Comparison of ENCODE assay signal across 29 cellular contexts in genomic region chr1:51731998-51732397, GRCh38.
A peak's percentile ranks its signal among the peaks of the same experiment; 100 is the strongest.
DNase-seq lines count a peak whose midpoint lies in the region; ATAC-seq, FAIRE-seq and TF ChIP-seq lines count a peak whose summit lies in the region.
"Had no signal": no experiment of that assay in that cellular context is flagged by ENCODE, and none has a peak within 500 bp of the region (broad histone marks: within the 10 kb centered on the region; RNA-seq: fewer than 3 reads in every experiment).

No MANE protein-coding gene starts in this region.

- no peak overlapping the region for H2BK120ac ChIP-seq in trophoblast cell (ENCODE audit: insufficient read depth, low read length, poor library complexity)

- no peak overlapping the region for H2AFZ ChIP-seq in Loucy (ENCODE audit: low read length)
- H2AFZ ChIP-seq in K562 (ENCODE audit: low read depth, low read length), result no peak overlapping the region
- no peak overlapping the region for H2AFZ ChIP-seq in trophoblast cell (ENCODE audit: insufficient read depth, low read length, poor library complexity)

- TF ChIP-seq EP300 in K562 (IDR thresholded peaks at IDR 0.05; ENCODE audit: low read length), result no peak; the same call in 1 of the 2 replicates

- peak overlapping the region in 2 of 4 donors; percentile 37 to 83 for H3K4me3 Mint-ChIP-seq in CD4-positive, CD25-positive, alpha-beta regulatory T cell
- H3K4me3 Mint-ChIP-seq in activated CD4-positive, alpha-beta T cell treated with anti-CD3 and anti-CD28 coated beads, Interleukin-2, amount 10 ng/mL, durations not matched to agents 24 days and 14 days, result no peak overlapping the region
- H3K4me3 Mint-ChIP-seq: activated CD8-positive, alpha-beta T cell treated with anti-CD3 and anti-CD28 coated beads, Interleukin-2, amount 10 ng/mL, durations not matched to agents 7 days and 5 days; activated naive CD4-positive, alpha-beta T cell treated with anti-CD3 and anti-CD28 coated beads, Interleukin-2, amount 50 U/mL, for 24 hours; CD14-positive monocyte had no signal

- H4K91ac ChIP-seq in trophoblast cell (ENCODE audit: low read depth, low read length), result no peak overlapping the region

- H3K36me3 Mint-ChIP-seq in CD4-positive, CD25-positive, alpha-beta regulatory T cell, result no peaks in the 10 kb centered on the region
- no peaks in the 10 kb centered on the region for H3K36me3 Mint-ChIP-seq in activated CD4-positive, alpha-beta T cell treated with anti-CD3 and anti-CD28 coated beads, Interleukin-2, amount 10 ng/mL, durations not matched to agents 24 days and 14 days (ENCODE audit: low read depth)
- H3K36me3 Mint-ChIP-seq: activated naive CD4-positive, alpha-beta T cell treated with anti-CD3 and anti-CD28 coated beads, Interleukin-2, amount 50 U/mL, for 24 hours had no signal

- H3K27ac Mint-ChIP-seq in CD4-positive, CD25-positive, alpha-beta regulatory T cell, result peak overlapping the region in 1 of 3 donors; percentile 66
- H3K27ac Mint-ChIP-seq in activated CD4-positive, alpha-beta T cell treated with anti-CD3 and anti-CD28 coated beads, Interleukin-2, amount 10 ng/mL, durations not matched to agents 24 days and 14 days, result no peak overlapping the region
- H3K27ac Mint-ChIP-seq: activated CD8-positive, alpha-beta T cell treated with anti-CD3 and anti-CD28 coated beads, Interleukin-2, amount 10 ng/mL, durations not matched to agents 7 days and 5 days; activated T-helper 2 cell treated with anti-CD3 and anti-CD28 coated beads, Interferon-gamma antibody, Interleukin-2, Interleukin-4, amounts not matched to agents 10 μg/mL and 5 μg/mL and 100 μg/mL, durations not matched to agents 14 hours and 24 hours and 36 hours had no signal

- peaks cover 26% of the 10 kb centered on the region for H3K4me1 ChIP-seq in CD4-positive, CD25-positive, alpha-beta regulatory T cell (ENCODE audit: control insufficient read depth, insufficient read depth, low read length, poor library complexity, severe bottlenecking)
- H3K4me1 ChIP-seq in Loucy (ENCODE audit: insufficient read depth, low read length, poor library complexity, severe bottlenecking), result peaks cover 74% of the 10 kb centered on the region
- peaks cover 34 to 53% of the 10 kb centered on the region in 2 experiments for H3K4me1 ChIP-seq in K562 (replicated peaks in 1 of 2; ENCODE audit: control insufficient read depth in 2 of 2, insufficient read depth in 2 of 2, low read length in 2 of 2)
- H3K4me1 ChIP-seq in trophoblast cell (ENCODE audit: control insufficient read depth in 1 of 2, insufficient read depth in 2 of 2, low read length in 2 of 2), result peaks cover 12 to 25% of the 10 kb centered on the region in 2 experiments
- peaks cover 56% of the 10 kb centered on the region for H3K4me1 ChIP-seq in A673 (ENCODE audit: insufficient read depth, low read length, poor library complexity, severe bottlenecking)

- no peak overlapping the region for H3K23ac ChIP-seq in trophoblast cell (ENCODE audit: low read length)

- H2BK12ac ChIP-seq in trophoblast cell (ENCODE audit: low read length), result no peak overlapping the region

- H4K8ac ChIP-seq in trophoblast cell (ENCODE audit: low read depth, low read length), result no peak overlapping the region

- TF ChIP-seq RAD21 in K562 (CRISPR knock-in tag; conservative IDR thresholded peaks at IDR 0.05 in 1 of 2, IDR thresholded peaks at IDR 0.05 in 1 of 2), result no peak

- no peak overlapping the region for H2AK5ac ChIP-seq in trophoblast cell (ENCODE audit: low read length)

- H3K4ac ChIP-seq in trophoblast cell (ENCODE audit: low read depth, low read length), result peak overlapping the region; percentile 72

- H3K4me2 ChIP-seq in Loucy (ENCODE audit: low read depth, low read length, poor library complexity, severe bottlenecking), result peak overlapping the region; percentile 95
- H3K4me2 ChIP-seq in K562 (ENCODE audit: insufficient read depth, low read length), result peak overlapping the region; percentile 75
- H3K4me2 ChIP-seq in trophoblast cell (ENCODE audit: low read length), result peak overlapping the region; percentile 13

- no peaks in the 10 kb centered on the region for H3K9me3 ChIP-seq in CD4-positive, CD25-positive, alpha-beta regulatory T cell (ENCODE audit: control insufficient read depth in 2 of 2, low read length in 2 of 2)
- no peaks in the 10 kb centered on the region for H3K9me3 ChIP-seq in Loucy (ENCODE audit: insufficient read depth, low read depth, low read length)
- no peaks in the 10 kb centered on the region for H3K9me3 ChIP-seq in K562 (replicated peaks; ENCODE audit: control insufficient read depth, insufficient read depth, low read depth, low read length)
- no peaks in the 10 kb centered on the region for H3K9me3 ChIP-seq in trophoblast cell (ENCODE audit: insufficient read depth, low read depth, low read length)
- H3K9me3 ChIP-seq in A673 (ENCODE audit: low read depth, low read length, poor library complexity, severe bottlenecking), result no peaks in the 10 kb centered on the region
- H3K9me3 ChIP-seq: colonic mucosa, neutrophil, stomach, transverse colon had no signal

- 17% methylated on average over 4 of the region's 4 CpGs for WGBS in K562 (ENCODE audit: insufficient coverage, low coverage, missing lambda C conversion rate)
- WGBS in trophoblast cell (ENCODE audit: extremely low coverage, insufficient coverage, insufficient read length), result no CpG with 5 or more reads among the region's 4 CpGs

- H3K4me1 Mint-ChIP-seq in CD4-positive, CD25-positive, alpha-beta regulatory T cell, result peaks cover 31 to 68% (median 51%) of the 10 kb centered on the region in 4 donors
- peaks cover 33% of the 10 kb centered on the region for H3K4me1 Mint-ChIP-seq in activated CD4-positive, alpha-beta T cell treated with anti-CD3 and anti-CD28 coated beads, Interleukin-2, amount 10 ng/mL, durations not matched to agents 24 days and 14 days

- H4K12ac ChIP-seq in trophoblast cell (ENCODE audit: low read depth, low read length), result no peak overlapping the region

- H3K79me2 ChIP-seq in Loucy (ENCODE audit: insufficient read depth, low read length), result peaks cover 90% of the 10 kb centered on the region
- H3K79me2 ChIP-seq in K562 (ENCODE audit: control insufficient read depth, insufficient read depth, low read length), result peaks cover 89% of the 10 kb centered on the region
- H3K79me2 ChIP-seq in trophoblast cell (ENCODE audit: control insufficient read depth, insufficient read depth, low read length, poor library complexity), result peaks cover 13% of the 10 kb centered on the region

- BruUV-seq in K562 (replicated peaks; lab: Mats Ljungman, UMichigan) (no TSS peak), A673 (replicated peaks; lab: Mats Ljungman, UMichigan) (no TSS peak)

- in situ Hi-C loops in K562 (cut with MboI), result no loop called here

- DNase-seq in CD4-positive, CD25-positive, alpha-beta regulatory T cell, result no peak
- DNase-seq in K562 (ENCODE audit: extremely low read depth in 1 of 4, low spot score in 3 of 4), result peak in 1 of 4 experiments; percentile 56
- DNase-seq in trophoblast cell, result no peak
- DNase-seq in NCI-H1436 treated with DMSO at 0.1 percent for 48 hours (lab: John Stamatoyannopoulos, UW), result no peak
- DNase-seq in NCI-H446 treated with DMSO at 0.1 percent for 48 hours (lab: John Stamatoyannopoulos, UW), result no peak
- DNase-seq in activated CD4-positive, alpha-beta T cell treated with anti-CD3 and anti-CD28 coated beads, Interleukin-2, amount 10 ng/mL, durations not matched to agents 24 days and 14 days, result no peak
- no peak for DNase-seq in A673 (ENCODE audit: low spot score)
- DNase-seq: activated CD8-positive, alpha-beta T cell treated with anti-CD3 and anti-CD28 coated beads, Interleukin-2, amount 10 ng/mL, durations not matched to agents 7 days and 5 days; amygdala; colonic mucosa; DND-41; effector memory CD4-positive, alpha-beta T cell; erythroblast; head of caudate nucleus; NCI-H1092 treated with DMSO at 0.1 percent for 48 hours; NCI-H2029 treated with DMSO at 0.1 percent for 48 hours; NCI-H345; OCI-M1; stimulated activated CD8-positive, alpha-beta memory T cell treated with anti-CD3 and anti-CD28 coated beads, Interleukin-4, amount 100 ng/mL, for 48 hours; stomach; transverse colon had no signal

- POLR2A ChIA-PET in K562 (lab: Yijun Ruan, JAX), result interaction anchor here (0.7 to 6.1 kb wide), 9 partner anchors 9 to 138 kb away, joined by 3 to 52 read pairs (median 4); no protein-coding TSS in a partner anchor
- POLR2A ChIA-PET in A673 (lab: Charles Lee; ENCODE audit: low non-redundant PET), result no interaction called here

- no peak overlapping the region for H2BK5ac ChIP-seq in trophoblast cell (ENCODE audit: low read depth, low read length, poor library complexity)

- intact Hi-C loops in K562 (cut with micrococcal nuclease) (loop anchor here (5.0 to 10.0 kb wide), 2 partner anchors 35 to 757 kb away; partner anchors contain the start of gene CDKN2C), A673 (cut with micrococcal nuclease; ENCODE audit: unreplicated experiment) (no loop called here)
- intact Hi-C loops in activated CD4-positive, alpha-beta T cell treated with anti-CD3 and anti-CD28 coated beads, Interleukin-2, amount 10 ng/mL, durations not matched to agents 24 days and 14 days (cut with micrococcal nuclease), result no loop called here

- H3K9ac ChIP-seq in Loucy (ENCODE audit: low read depth, low read length, poor library complexity, severe bottlenecking), result peak overlapping the region; percentile 10
- peak overlapping the region in 1 of 2 experiments; percentile 74; a peak in 1 of 4 replicates for H3K9ac ChIP-seq in K562 (ENCODE audit: insufficient read depth in 1 of 2, low read depth in 2 of 2, low read length in 2 of 2)
- H3K9ac ChIP-seq in trophoblast cell (ENCODE audit: low read length), result no peak overlapping the region

- no peak overlapping the region for H3K4me3 ChIP-seq in CD4-positive, CD25-positive, alpha-beta regulatory T cell (ENCODE audit: low read depth, low read length)
- H3K4me3 ChIP-seq in Loucy (ENCODE audit: low read length, poor library complexity, severe bottlenecking) (peak overlapping the region; percentile 13), K562 (peak overlapping the region; percentile 73; the same call in 1 of the 2 replicates), trophoblast cell (ENCODE audit: low read depth, low read length) (no peak overlapping the region), A673 (ENCODE audit: low read depth, low read length, poor library complexity, severe bottlenecking) (no peak overlapping the region)
- H3K4me3 ChIP-seq: colonic mucosa, skin epidermis, transverse colon had no signal

- H3K36me3 ChIP-seq in CD4-positive, CD25-positive, alpha-beta regulatory T cell (ENCODE audit: control insufficient read depth, insufficient read depth, low read length), result no peaks in the 10 kb centered on the region
- H3K36me3 ChIP-seq in Loucy (ENCODE audit: insufficient read depth, low read length) (no peaks in the 10 kb centered on the region), K562 (ENCODE audit: control insufficient read depth, insufficient read depth, low read length) (peaks cover 4% of the 10 kb centered on the region; the same call in 1 of the 3 replicates), trophoblast cell (ENCODE audit: control insufficient read depth in 1 of 2, insufficient read depth in 2 of 2, low read length in 2 of 2) (no peaks in the 10 kb centered on the region), A673 (ENCODE audit: insufficient read depth, low read length, poor library complexity, severe bottlenecking) (no peaks in the 10 kb centered on the region)
- H3K36me3 ChIP-seq: colonic mucosa, neutrophil, stomach, transverse colon had no signal

- H3K27ac ChIP-seq in CD4-positive, CD25-positive, alpha-beta regulatory T cell (ENCODE audit: insufficient read depth, low read length, poor library complexity, severe bottlenecking), result peak overlapping the region; percentile 24
- H3K27ac ChIP-seq in K562 (ENCODE audit: extremely low read depth, low read depth, low read length), result peak overlapping the region; percentile 32; the same call in 2 of the 3 replicates
- H3K27ac ChIP-seq in trophoblast cell (ENCODE audit: low read depth, low read length), result no peak overlapping the region
- H3K27ac ChIP-seq in A673 (ENCODE audit: low read depth, low read length, poor library complexity, severe bottlenecking), result no peak overlapping the region
- H3K27ac ChIP-seq: colonic mucosa, neutrophil, transverse colon had no signal

- H4K20me1 ChIP-seq in Loucy (ENCODE audit: insufficient read depth, low read length, poor library complexity, severe bottlenecking) (peaks cover 42% of the 10 kb centered on the region), K562 (replicated peaks; ENCODE audit: control insufficient read depth, insufficient read depth, low read length) (peaks cover 14% of the 10 kb centered on the region; the same call in 1 of the 2 replicates)

- H3K9me3 Mint-ChIP-seq in CD4-positive, CD25-positive, alpha-beta regulatory T cell, result no peaks in the 10 kb centered on the region
- H3K9me3 Mint-ChIP-seq in activated CD4-positive, alpha-beta T cell treated with anti-CD3 and anti-CD28 coated beads, Interleukin-2, amount 10 ng/mL, durations not matched to agents 24 days and 14 days, result no peaks in the 10 kb centered on the region
- H3K9me3 Mint-ChIP-seq: activated naive CD4-positive, alpha-beta T cell treated with anti-CD3 and anti-CD28 coated beads, Interleukin-2, amount 50 U/mL, for 24 hours; activated T-helper 2 cell treated with anti-CD3 and anti-CD28 coated beads, Interferon-gamma antibody, Interleukin-2, Interleukin-4, amounts not matched to agents 10 μg/mL and 5 μg/mL and 100 μg/mL, durations not matched to agents 14 hours and 24 hours and 36 hours had no signal

- CTCF ChIA-PET in K562 (lab: Yijun Ruan, JAX; ENCODE audit: low intra/inter-chr PET ratio) (interaction anchor here (0.6 kb wide), 1 partner anchor 336 kb away, joined by 3 read pairs; no protein-coding TSS in a partner anchor), A673 (lab: Charles Lee) (interaction anchor here (0.6 kb wide), 1 partner anchor 19 kb away, joined by 3 read pairs; no protein-coding TSS in a partner anchor)

- peaks cover 8% of the 10 kb centered on the region for H3K79me1 ChIP-seq in trophoblast cell (ENCODE audit: low read length)

- no peaks in the 10 kb centered on the region for H3K9me1 ChIP-seq in K562 (ENCODE audit: control insufficient read depth, insufficient read depth, low read length)

- no peak overlapping the region for H3K18ac ChIP-seq in trophoblast cell (ENCODE audit: low read length)

- no peak for TF ChIP-seq POLR2A in K562 (conservative IDR thresholded peaks at IDR 0.05)

- FAIRE-seq in K562 (lab: Jason Lieb, UNC), result no peak
- FAIRE-seq: bronchial epithelial cell had no signal

- H3K27me3 Mint-ChIP-seq in CD4-positive, CD25-positive, alpha-beta regulatory T cell, result peaks cover 4% of the 10 kb centered on the region
- no peaks in the 10 kb centered on the region for H3K27me3 Mint-ChIP-seq in activated CD4-positive, alpha-beta T cell treated with anti-CD3 and anti-CD28 coated beads, Interleukin-2, amount 10 ng/mL, durations not matched to agents 24 days and 14 days
- H3K27me3 Mint-ChIP-seq: activated naive CD4-positive, alpha-beta T cell treated with anti-CD3 and anti-CD28 coated beads, Interleukin-2, amount 50 U/mL, for 24 hours had no signal

- no peak for ATAC-seq in CD4-positive, CD25-positive, alpha-beta regulatory T cell (ENCODE audit: low read depth in 2 of 2)
- no peak for ATAC-seq in K562
- ATAC-seq: activated CD8-positive, alpha-beta T cell treated with anti-CD3 and anti-CD28 coated beads, Interleukin-2, amount 10 ng/mL, durations not matched to agents 7 days and 5 days; SK-N-SH treated with all-trans-retinoic acid at 6 μM for 48 hours had no signal

- no peaks in the 10 kb centered on the region for H3F3A ChIP-seq in Loucy (ENCODE audit: low read depth)

- H3K27me3 ChIP-seq in CD4-positive, CD25-positive, alpha-beta regulatory T cell (ENCODE audit: control insufficient read depth, insufficient read depth, low read length), result no peaks in the 10 kb centered on the region
- H3K27me3 ChIP-seq in Loucy (ENCODE audit: insufficient read depth, low read length, poor library complexity, severe bottlenecking) (no peaks in the 10 kb centered on the region), K562 (ENCODE audit: control insufficient read depth in 2 of 2, insufficient read depth in 2 of 2, low read length in 2 of 2) (no peaks in the 10 kb centered on the region), trophoblast cell (ENCODE audit: insufficient read depth, low read length) (no peaks in the 10 kb centered on the region), A673 (replicated peaks; ENCODE audit: insufficient read depth, low read depth, low read length, poor library complexity) (no peaks in the 10 kb centered on the region)
- H3K27me3 ChIP-seq: colonic mucosa, neutrophil, stomach, transverse colon had no signal

- no peak for TF ChIP-seq CTCF in Loucy (conservative IDR thresholded peaks at IDR 0.05; ENCODE audit: low read length)
- no peak for TF ChIP-seq CTCF in K562 (IDR thresholded peaks at IDR 0.05 in 2 of 3, conservative IDR thresholded peaks at IDR 0.05 in 1 of 3; ENCODE audit: insufficient read depth in 2 of 3, low read depth in 1 of 3, low read length in 3 of 3)
- no peak for TF ChIP-seq CTCF in A673 (conservative IDR thresholded peaks at IDR 0.05; ENCODE audit: low read depth, low read length)

- H3K14ac ChIP-seq in trophoblast cell (ENCODE audit: low read length), result no peak overlapping the region

- H3K9me2 ChIP-seq in Loucy (replicated peaks; ENCODE audit: low read depth, low read length), result no peaks in the 10 kb centered on the region

Comparison
In these comparisons a context has a peak if more than half of its experiments do, and no peak if none do; other contexts are left out.
1. H3K27ac ChIP-seq: peak in CD4-positive, CD25-positive, alpha-beta regulatory T cell (single experiment) and K562 (single experiment); none in trophoblast cell (single experiment) and A673 (single experiment).
2. H3K4me3 ChIP-seq: peak in Loucy (single experiment) and K562 (single experiment); none in CD4-positive, CD25-positive, alpha-beta regulatory T cell (single experiment), trophoblast cell (single experiment) and A673 (single experiment).
3. H3K4me2 ChIP-seq: peak in every context shown above with its lines; median percentile 95 in Loucy; 75 in K562; 13 in trophoblast cell.